ENCODE assay signal across 13 cellular contexts in genomic region chr9:70403166-70403565, GRCh38. TPM values are rescaled to one million over a fixed set of nuclear protein-coding genes. Genes with fewer than 3 reads are reported as not detected.
A peak's percentile ranks its signal among the peaks of the same experiment; 100 is the strongest.
DNase-seq lines count a peak whose midpoint lies in the region; ATAC-seq lines count a peak whose summit lies in the region.
"Had no signal": no experiment of that assay in that cellular context is flagged by ENCODE, and none has a peak within 500 bp of the region (broad histone marks: within the 10 kb centered on the region; RNA-seq: fewer than 3 reads in every experiment).

No MANE protein-coding gene starts in this region.

- peak; percentile 26 for DNase-seq in EL
- no peak for DNase-seq in T-helper 17 cell
- DNase-seq in kidney tubule cell (ENCODE audit: low spot score), result peak; percentile 83
- DNase-seq in stromal cell of bone marrow (ENCODE audit: low read depth), result peak; percentile 40
- no peak for DNase-seq in KG1 (lab: John Stamatoyannopoulos, UW)
- DNase-seq: activated CD4-positive, alpha-beta T cell treated with anti-CD3 and anti-CD28 coated beads, Interleukin-2, amount 50 U/mL, for 4 hours; endodermal cell; hypothalamus; NCI-H2107 had no signal

- H3K4me3 Mint-ChIP-seq in T-helper 17 cell, result no peak overlapping the region
- H3K4me3 Mint-ChIP-seq: endodermal cell; T-helper 1 cell treated with Interleukin-12 subunit alpha and Interleukin-12 subunit beta and Interleukin-4 antibody, amounts not matched to agents 30 μg/mL and 1 μg/mL, for 36 hours had no signal

- H3K36me3 Mint-ChIP-seq in T-helper 17 cell (ENCODE audit: low read depth), result no peaks in the 10 kb centered on the region

- H3K4me1 Mint-ChIP-seq in T-helper 17 cell, result peaks cover 63% of the 10 kb centered on the region

- ATAC-seq in T-helper 17 cell, result no peak
- ATAC-seq in HG02981 (IDR thresholded peaks at IDR 0.05; ENCODE audit: unreplicated experiment), result no peak
- no peak for ATAC-seq in HG03460 (IDR thresholded peaks at IDR 0.05; ENCODE audit: unreplicated experiment)
- ATAC-seq: GM12878 had no signal

- H3K27ac Mint-ChIP-seq in T-helper 17 cell, result peak overlapping the region; percentile 39
- H3K27ac Mint-ChIP-seq: endodermal cell; T-helper 1 cell treated with Interleukin-12 subunit alpha and Interleukin-12 subunit beta and Interleukin-4 antibody, amounts not matched to agents 30 μg/mL and 1 μg/mL, for 36 hours had no signal

- no peaks in the 10 kb centered on the region for H3K9me3 ChIP-seq in T-helper 17 cell (ENCODE audit: control insufficient read depth, low read length, poor library complexity, severe bottlenecking)

- no peaks in the 10 kb centered on the region for H3K27me3 Mint-ChIP-seq in T-helper 17 cell

RNA-seq across cellular contexts. Expression of gene KLF9, which starts 11.3 kb away (rescaled TPM):
- total RNA-seq in T-helper 17 cell, result 10 to 100 TPM; 78.0 to 82.7 TPM

Comparison
In these comparisons a context has a peak if more than half of its experiments do, and no peak if none do; other contexts are left out.
1. DNase-seq: peak in EL (single experiment), kidney tubule cell (single experiment) and stromal cell of bone marrow (single experiment); none in T-helper 17 cell (0 of 3) and KG1 (single experiment).